21 cellular contexts compared by ENCODE assay signal in genomic region chr4:57309658-57310057, GRCh38.
A peak's percentile ranks its signal among the peaks of the same experiment; 100 is the strongest.
DNase-seq lines count a peak whose midpoint lies in the region; ATAC-seq and TF ChIP-seq lines count a peak whose summit lies in the region.
"Had no signal": no experiment of that assay in that cellular context is flagged by ENCODE, and none has a peak within 500 bp of the region (broad histone marks: within the 10 kb centered on the region; RNA-seq: fewer than 3 reads in every experiment).

No MANE protein-coding gene starts in this region.

- no peak overlapping the region for H2AK5ac ChIP-seq in trophoblast cell (ENCODE audit: low read length)

- dilution Hi-C loops in mammary epithelial cell (cut with HindIII; ENCODE audit: low sequenced_read_pairs): no loop called here

- H4K8ac ChIP-seq in trophoblast cell (ENCODE audit: low read depth, low read length): no peak overlapping the region

- WGBS in mammary epithelial cell (ENCODE audit: low coverage, missing lambda C conversion rate): 44% methylated on average over 1 of the region's 1 CpG
- no CpG with 5 or more reads among the region's 1 CpG for WGBS in trophoblast cell (ENCODE audit: extremely low coverage, insufficient coverage, insufficient read length)
- WGBS in psoas muscle, 3 donors: 77 to 82% (median 79%) methylated on average over 1 of the region's 1 CpG

- no peak overlapping the region for H2AFZ ChIP-seq in mammary epithelial cell (ENCODE audit: low read depth, low read length)
- H2AFZ ChIP-seq in trophoblast cell (ENCODE audit: insufficient read depth, low read length, poor library complexity): no peak overlapping the region
- H2AFZ ChIP-seq: GM23248 had no signal

- H3K4me2 ChIP-seq in mammary epithelial cell (ENCODE audit: insufficient read depth, low read depth, low read length): no peak overlapping the region
- no peak overlapping the region for H3K4me2 ChIP-seq in trophoblast cell (ENCODE audit: low read length)
- H3K4me2 ChIP-seq: BLaER1 had no signal

- H3K9me3 ChIP-seq in mammary epithelial cell (replicated peaks; ENCODE audit: insufficient read depth, low read length) (no peaks in the 10 kb centered on the region), left lung (no peaks in the 10 kb centered on the region), trophoblast cell (ENCODE audit: insufficient read depth, low read depth, low read length) (no peaks in the 10 kb centered on the region), psoas muscle (no peaks in the 10 kb centered on the region)
- H3K9me3 ChIP-seq: BLaER1 had no signal

- no peak overlapping the region for H4K12ac ChIP-seq in trophoblast cell (ENCODE audit: low read depth, low read length)

- intact Hi-C loops in MCF 10A (cut with micrococcal nuclease) (no loop called here), mammary epithelial cell (cut with micrococcal nuclease) (no loop called here), left lung (cut with DNase I) (no loop called here), psoas muscle (cut with DNase I) (no loop called here)

- no peak overlapping the region for H3K18ac ChIP-seq in trophoblast cell (ENCODE audit: low read length)

- H3K4me1 Mint-ChIP-seq in MCF 10A (ENCODE audit: insufficient read depth, unreplicated experiment): peaks cover 18% of the 10 kb centered on the region
- H3K4me1 Mint-ChIP-seq: B cell; CD4-positive, CD25-positive, alpha-beta regulatory T cell had no signal

- H3K36me3 Mint-ChIP-seq in MCF 10A (ENCODE audit: insufficient read depth, unreplicated experiment): peaks cover 6% of the 10 kb centered on the region
- H3K36me3 Mint-ChIP-seq: CD4-positive, CD25-positive, alpha-beta regulatory T cell; CD8-positive, alpha-beta T cell had no signal

- no peak overlapping the region for H3K14ac ChIP-seq in trophoblast cell (ENCODE audit: low read length)

- H3K4me3 Mint-ChIP-seq in MCF 10A (ENCODE audit: unreplicated experiment): no peak overlapping the region
- H3K4me3 Mint-ChIP-seq: B cell; CD4-positive, CD25-positive, alpha-beta regulatory T cell; CD8-positive, alpha-beta T cell had no signal

- no peak overlapping the region for H3K4me3 ChIP-seq in mammary epithelial cell (replicated peaks in 1 of 3; ENCODE audit: insufficient read depth in 1 of 3, low read depth in 2 of 3, low read length in 3 of 3)
- H3K4me3 ChIP-seq in left lung: no peak overlapping the region
- no peak overlapping the region for H3K4me3 ChIP-seq in trophoblast cell (ENCODE audit: low read depth, low read length)
- no peak overlapping the region for H3K4me3 ChIP-seq in psoas muscle
- H3K4me3 ChIP-seq: BLaER1, GM12878, GM23248 had no signal

- no peaks in the 10 kb centered on the region for H3K9me3 Mint-ChIP-seq in MCF 10A (ENCODE audit: unreplicated experiment)

- H2BK12ac ChIP-seq in trophoblast cell (ENCODE audit: low read length): no peak overlapping the region

- H3K4me1 ChIP-seq in mammary epithelial cell (ENCODE audit: insufficient read depth, low read length) (no peaks in the 10 kb centered on the region), left lung (no peaks in the 10 kb centered on the region), trophoblast cell (ENCODE audit: control insufficient read depth in 1 of 2, insufficient read depth in 2 of 2, low read length in 2 of 2) (peaks cover 5% of the 10 kb centered on the region in 2 experiments), psoas muscle (no peaks in the 10 kb centered on the region)
- H3K4me1 ChIP-seq: BLaER1 had no signal

- no peaks in the 10 kb centered on the region for H3K27me3 Mint-ChIP-seq in MCF 10A (ENCODE audit: insufficient read depth, unreplicated experiment)
- H3K27me3 Mint-ChIP-seq: B cell; CD4-positive, CD25-positive, alpha-beta regulatory T cell had no signal

- H3K79me1 ChIP-seq in trophoblast cell (ENCODE audit: low read length): peaks cover 3% of the 10 kb centered on the region

- no peaks in the 10 kb centered on the region for H4K20me1 ChIP-seq in mammary epithelial cell (ENCODE audit: insufficient read depth, low read length)
- H4K20me1 ChIP-seq: BLaER1 had no signal

- H3K9ac ChIP-seq in mammary epithelial cell (ENCODE audit: insufficient read depth, low read length): no peak overlapping the region
- no peak overlapping the region for H3K9ac ChIP-seq in trophoblast cell (ENCODE audit: low read length)
- H3K9ac ChIP-seq: BLaER1, GM23248 had no signal

- H3K79me2 ChIP-seq in mammary epithelial cell (ENCODE audit: insufficient read depth, low read length) (no peaks in the 10 kb centered on the region), trophoblast cell (ENCODE audit: control insufficient read depth, insufficient read depth, low read length, poor library complexity) (no peaks in the 10 kb centered on the region)

- BruUV-seq in MCF 10A (replicated peaks; lab: Mats Ljungman, UMichigan) (no TSS peak), mammary epithelial cell (replicated peaks; lab: Mats Ljungman, UMichigan) (no TSS peak)

- H2BK5ac ChIP-seq in trophoblast cell (ENCODE audit: low read depth, low read length, poor library complexity): no peak overlapping the region

- no peak for TF ChIP-seq CTCF in MCF 10A (IDR thresholded peaks at IDR 0.05; ENCODE audit: unreplicated experiment)
- TF ChIP-seq CTCF in mammary epithelial cell (conservative IDR thresholded peaks at IDR 0.05 in 1 of 2, IDR thresholded peaks at IDR 0.05 in 1 of 2; ENCODE audit: extremely low read depth in 1 of 2, insufficient read depth in 1 of 2, low read depth in 1 of 2, low read length in 2 of 2): no peak
- TF ChIP-seq CTCF in left lung (IDR thresholded peaks at IDR 0.05): no peak
- TF ChIP-seq CTCF in psoas muscle (IDR thresholded peaks at IDR 0.05): no peak

- peak; percentile 61 for DNase-seq in MCF 10A (ENCODE audit: unreplicated experiment)
- DNase-seq in mammary epithelial cell: no peak
- no peak for DNase-seq in left lung
- peak; percentile 42 to 82 for DNase-seq in trophoblast cell
- no peak for DNase-seq in activated CD8-positive, alpha-beta memory T cell treated with anti-CD3 and anti-CD28 coated beads, Interleukin-2, amount 50 U/mL, for 4 hours
- no peak for DNase-seq in NK-92 (lab: John Stamatoyannopoulos, UW; ENCODE audit: unreplicated experiment)
- DNase-seq in psoas muscle: no peak
- DNase-seq: CD4-positive, CD25-positive, alpha-beta regulatory T cell; CD8-positive, alpha-beta T cell; DMS 273 treated with DMSO at 0.1 percent for 48 hours; DMS79; EL; GDM1; GM23248; H7; HCEC 1CT had no signal

- ATAC-seq in left lung (peak; percentile 59), psoas muscle (no peak)
- ATAC-seq: CD8-positive, alpha-beta T cell; GM12878 had no signal

- no peak overlapping the region for H3K27ac ChIP-seq in mammary epithelial cell (ENCODE audit: insufficient read depth, low read depth, low read length)
- no peak overlapping the region for H3K27ac ChIP-seq in left lung
- H3K27ac ChIP-seq in trophoblast cell (ENCODE audit: low read depth, low read length): no peak overlapping the region
- H3K27ac ChIP-seq in psoas muscle: no peak overlapping the region
- H3K27ac ChIP-seq: 22Rv1, BLaER1, C4-2B, GM23248 had no signal

- H3K27me3 ChIP-seq in mammary epithelial cell (ENCODE audit: insufficient read depth, low read length) (peaks cover 3% of the 10 kb centered on the region), left lung (no peaks in the 10 kb centered on the region), trophoblast cell (ENCODE audit: insufficient read depth, low read length) (no peaks in the 10 kb centered on the region), psoas muscle (ENCODE audit: insufficient read depth in 3 of 3, low read length in 2 of 3) (no peaks in the 10 kb centered on the region)
- H3K27me3 ChIP-seq: BLaER1 had no signal

- H4K91ac ChIP-seq in trophoblast cell (ENCODE audit: low read depth, low read length): no peak overlapping the region

- POLR2A ChIA-PET in MCF 10A (lab: Yijun Ruan, JAX): interaction anchor here (0.7 kb wide), 1 partner anchor 8 kb away, joined by 3 read pairs; no protein-coding TSS in a partner anchor

- peak overlapping the region; percentile 86 for H3K27ac Mint-ChIP-seq in MCF 10A (ENCODE audit: low read depth, unreplicated experiment)
- H3K27ac Mint-ChIP-seq: B cell; CD4-positive, CD25-positive, alpha-beta regulatory T cell; CD8-positive, alpha-beta T cell had no signal

- in situ Hi-C loops in mammary epithelial cell (cut with MboI; ENCODE audit: low sequenced_read_pairs in 2 of 2): no loop called here

- CTCF ChIA-PET in MCF 10A (lab: Yijun Ruan, JAX) (interaction anchor here (0.6 to 1.9 kb wide), 2 partner anchors 132 to 146 kb away, joined by 3 to 5 read pairs; no protein-coding TSS in a partner anchor), mammary epithelial cell (lab: Charles Lee; ENCODE audit: low non-redundant PET) (no interaction called here)

- H3K23ac ChIP-seq in trophoblast cell (ENCODE audit: low read length): no peak overlapping the region

- no peak overlapping the region for H2BK120ac ChIP-seq in trophoblast cell (ENCODE audit: insufficient read depth, low read length, poor library complexity)

- H3K36me3 ChIP-seq in mammary epithelial cell (ENCODE audit: insufficient read depth, low read length) (no peaks in the 10 kb centered on the region), left lung (no peaks in the 10 kb centered on the region), trophoblast cell (ENCODE audit: control insufficient read depth in 1 of 2, insufficient read depth in 2 of 2, low read length in 2 of 2) (no peaks in the 10 kb centered on the region), psoas muscle (ENCODE audit: insufficient read depth in 1 of 2, low read depth in 1 of 2) (no peaks in the 10 kb centered on the region)
- H3K36me3 ChIP-seq: BLaER1 had no signal

- no peak overlapping the region for H3K4ac ChIP-seq in trophoblast cell (ENCODE audit: low read depth, low read length)

Comparison
In these comparisons a context has a peak if more than half of its experiments do, and no peak if none do; other contexts are left out.
1. DNase-seq: peak in MCF 10A (single experiment) and trophoblast cell (2 of 2); none in mammary epithelial cell (single experiment), left lung (0 of 2), activated CD8-positive, alpha-beta memory T cell treated with anti-CD3 and anti-CD28 coated beads, Interleukin-2, amount 50 U/mL, for 4 hours (single experiment), NK-92 (single experiment) and psoas muscle (0 of 2).